16 cellular contexts compared by ENCODE assay signal in the genomic region with DNA sequence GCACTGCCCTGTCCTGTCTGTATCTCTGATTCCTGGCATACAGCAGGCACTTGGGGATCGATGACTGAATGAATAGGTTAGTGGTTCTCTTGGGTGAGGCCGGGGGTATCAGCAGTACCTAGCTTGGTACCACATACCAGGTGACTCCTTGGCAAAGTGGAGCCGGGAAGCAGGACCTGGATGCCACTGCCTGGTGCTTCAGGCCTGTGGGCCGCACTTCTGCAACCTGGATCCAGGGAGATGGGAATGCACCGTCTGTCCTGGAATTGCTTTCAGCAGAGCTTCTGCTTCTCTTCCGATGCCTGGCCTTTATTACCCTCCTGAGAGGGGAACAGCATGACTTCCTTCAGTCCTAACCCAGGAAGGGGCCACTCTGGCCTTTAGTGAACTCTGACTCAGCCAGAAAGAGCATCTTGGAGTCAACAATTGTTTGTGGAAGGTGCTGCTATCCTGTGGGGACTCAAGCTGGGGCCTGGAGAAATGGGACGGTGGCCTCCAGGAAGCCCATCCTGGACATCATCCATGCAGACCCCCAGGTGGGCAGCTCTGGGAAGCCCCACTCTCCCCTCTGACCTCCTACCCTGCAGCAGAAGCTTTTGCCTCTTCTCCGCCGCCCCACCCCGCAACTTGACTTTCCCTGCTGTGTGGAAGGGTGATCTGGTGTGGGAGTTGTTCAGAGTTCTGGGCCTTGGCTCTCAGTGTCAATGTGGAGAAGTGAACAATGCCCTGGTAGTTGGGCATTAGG. TPM values are rescaled to one million over a fixed set of nuclear protein-coding genes. Genes with fewer than 3 reads are reported as not detected.
A peak's percentile ranks its signal among the peaks of the same experiment; 100 is the strongest.
DNase-seq lines count a peak whose midpoint lies in the region; ATAC-seq, FAIRE-seq and TF ChIP-seq lines count a peak whose summit lies in the region.
"Had no signal": no experiment of that assay in that cellular context is flagged by ENCODE, and none has a peak within 500 bp of the region (broad histone marks: within the 10 kb centered on the region; RNA-seq: fewer than 3 reads in every experiment).

No MANE protein-coding gene starts in this region.

- peaks cover 19% of the 10 kb centered on the region for H3F3A ChIP-seq in MM.1S (ENCODE audit: insufficient read depth, low read length)

- peaks cover 93% of the 10 kb centered on the region for H3K79me2 ChIP-seq in MM.1S (ENCODE audit: low read length)

- peak overlapping the region; percentile 71 for H3K27ac Mint-ChIP-seq in activated T-helper 2 cell treated with anti-CD3 and anti-CD28 coated beads, Interferon-gamma antibody, Interleukin-2, Interleukin-4, amounts not matched to agents 10 μg/mL and 5 μg/mL and 100 μg/mL, durations not matched to agents 14 hours and 24 hours and 36 hours

- no peak for FAIRE-seq in GM19239 (lab: Jason Lieb, UNC)
- FAIRE-seq: D721Med had no signal

- H3K4me3 ChIP-seq in BLaER1 treated with 17β-estradiol and CSF1 and Interleukin-3, amounts not matched to agents 10 nM and 100 nM: peak overlapping the region in 1 of 10 experiments; percentile 9; a peak in 3 of 20 replicates
- H3K4me3 ChIP-seq in GM12865 (ENCODE audit: low read depth, low read length) (peak overlapping the region; percentile 36), mesodermal cell (ENCODE audit: extremely low read depth, insufficient read depth, low read length, poor library complexity, severe bottlenecking) (no peak overlapping the region), MM.1S (ENCODE audit: low read length) (no peak overlapping the region)

- peak overlapping the region; percentile 95 to 100 (median 99) for H3K4me2 ChIP-seq in BLaER1 treated with 17β-estradiol and CSF1 and Interleukin-3, amounts not matched to agents 10 nM and 100 nM
- no peak overlapping the region for H3K4me2 ChIP-seq in MM.1S (ENCODE audit: low read depth, low read length)

- H3K4me1 Mint-ChIP-seq in activated T-helper 2 cell treated with anti-CD3 and anti-CD28 coated beads, Interferon-gamma antibody, Interleukin-2, Interleukin-4, amounts not matched to agents 10 μg/mL and 5 μg/mL and 100 μg/mL, durations not matched to agents 14 hours and 24 hours and 36 hours (ENCODE audit: low read depth): peaks cover 81% of the 10 kb centered on the region

- H3K36me3 ChIP-seq in BLaER1 treated with 17β-estradiol and CSF1 and Interleukin-3, amounts not matched to agents 10 nM and 100 nM: no peaks in the 10 kb centered on the region
- no peaks in the 10 kb centered on the region for H3K36me3 ChIP-seq in mesodermal cell (ENCODE audit: control insufficient read depth, insufficient read depth, low read length)
- no peaks in the 10 kb centered on the region for H3K36me3 ChIP-seq in MM.1S (replicated peaks; ENCODE audit: insufficient read depth, low read length)

- no peaks in the 10 kb centered on the region for H3K9me3 ChIP-seq in BLaER1 treated with 17β-estradiol and CSF1 and Interleukin-3, amounts not matched to agents 10 nM and 100 nM (replicated peaks in 1 of 11)
- H3K9me3 ChIP-seq in mesodermal cell (ENCODE audit: control insufficient read depth, low read length) (no peaks in the 10 kb centered on the region), MM.1S (replicated peaks; ENCODE audit: insufficient read depth, low read length) (no peaks in the 10 kb centered on the region)

- TF ChIP-seq CTCF in GM12865 (IDR thresholded peaks at IDR 0.05; ENCODE audit: insufficient read depth, low read depth, low read length, missing control alignments) (no peak), MM.1S (IDR thresholded peaks at IDR 0.05; ENCODE audit: low read length) (no peak)

- H3K9me3 Mint-ChIP-seq in activated T-helper 2 cell treated with anti-CD3 and anti-CD28 coated beads, Interferon-gamma antibody, Interleukin-2, Interleukin-4, amounts not matched to agents 10 μg/mL and 5 μg/mL and 100 μg/mL, durations not matched to agents 14 hours and 24 hours and 36 hours: no peaks in the 10 kb centered on the region
- H3K9me3 Mint-ChIP-seq: neural crest cell had no signal

- ATAC-seq in GM18505 (IDR thresholded peaks at IDR 0.05; ENCODE audit: unreplicated experiment) (no peak), HG02885 (IDR thresholded peaks at IDR 0.05; ENCODE audit: poor library complexity, unreplicated experiment) (no peak)

- H3K9ac ChIP-seq in BLaER1 treated with 17β-estradiol and CSF1 and Interleukin-3, amounts not matched to agents 10 nM and 100 nM: peak overlapping the region in 9 of 11 experiments; percentile 24 to 86 (median 82); a peak in 16 of 22 replicates
- H3K9ac ChIP-seq in MM.1S (ENCODE audit: low read length): no peak overlapping the region

- H3K27ac ChIP-seq in BLaER1 treated with 17β-estradiol and CSF1 and Interleukin-3, amounts not matched to agents 10 nM and 100 nM: peak overlapping the region in 10 of 11 experiments; percentile 85 to 96 (median 92); a peak in 21 of 22 replicates
- H3K27ac ChIP-seq in mesodermal cell (ENCODE audit: low read depth, low read length, severe bottlenecking): peak overlapping the region; percentile 58
- no peak overlapping the region for H3K27ac ChIP-seq in MM.1S (ENCODE audit: low read length)

- H3K27me3 ChIP-seq in BLaER1 treated with 17β-estradiol and CSF1 and Interleukin-3, amounts not matched to agents 10 nM and 100 nM: no peaks in the 10 kb centered on the region
- no peaks in the 10 kb centered on the region for H3K27me3 ChIP-seq in MM.1S (replicated peaks; ENCODE audit: insufficient read depth, low read length)

- WGBS in mesodermal cell (ENCODE audit: insufficient coverage in 2 of 2), 2 experiments: 77 to 83% methylated on average over 5 to 6 of the region's 10 CpGs

- H3K9me2 ChIP-seq in MM.1S (replicated peaks; ENCODE audit: insufficient read depth, low read length): no peaks in the 10 kb centered on the region

- H3K27me3 Mint-ChIP-seq in activated T-helper 2 cell treated with anti-CD3 and anti-CD28 coated beads, Interferon-gamma antibody, Interleukin-2, Interleukin-4, amounts not matched to agents 10 μg/mL and 5 μg/mL and 100 μg/mL, durations not matched to agents 14 hours and 24 hours and 36 hours (ENCODE audit: low read depth): no peaks in the 10 kb centered on the region

- H3K36me3 Mint-ChIP-seq in activated T-helper 2 cell treated with anti-CD3 and anti-CD28 coated beads, Interferon-gamma antibody, Interleukin-2, Interleukin-4, amounts not matched to agents 10 μg/mL and 5 μg/mL and 100 μg/mL, durations not matched to agents 14 hours and 24 hours and 36 hours (ENCODE audit: low read depth): peaks cover 83% of the 10 kb centered on the region

- peaks cover 0 to 6% (median 0%) of the 10 kb centered on the region in 11 experiments; a peak in 1 of 22 replicates for H4K20me1 ChIP-seq in BLaER1 treated with 17β-estradiol and CSF1 and Interleukin-3, amounts not matched to agents 10 nM and 100 nM
- H4K20me1 ChIP-seq in MM.1S (ENCODE audit: insufficient read depth, low read length): no peaks in the 10 kb centered on the region

- H3K4me3 Mint-ChIP-seq in activated T-helper 2 cell treated with anti-CD3 and anti-CD28 coated beads, Interferon-gamma antibody, Interleukin-2, Interleukin-4, amounts not matched to agents 10 μg/mL and 5 μg/mL and 100 μg/mL, durations not matched to agents 14 hours and 24 hours and 36 hours (ENCODE audit: low read depth): peak overlapping the region; percentile 86
- H3K4me3 Mint-ChIP-seq: neural crest cell had no signal

- peaks cover 98 to 100% (median 99%) of the 10 kb centered on the region in 10 experiments for H3K4me1 ChIP-seq in BLaER1 treated with 17β-estradiol and CSF1 and Interleukin-3, amounts not matched to agents 10 nM and 100 nM
- H3K4me1 ChIP-seq in mesodermal cell (ENCODE audit: control insufficient read depth, insufficient read depth, low read length, poor library complexity, severe bottlenecking) (peaks cover 49% of the 10 kb centered on the region), MM.1S (ENCODE audit: low read length) (peaks cover 75% of the 10 kb centered on the region)

- no peak overlapping the region for H2AFZ ChIP-seq in MM.1S (ENCODE audit: low read length)

- DNase-seq in GM12865 (ENCODE audit: low read depth) (no peak), MM.1S (no peak), GM19239 (ENCODE audit: insufficient read length, low spot score) (no peak)
- DNase-seq in activated T-helper 2 cell treated with anti-CD3 and anti-CD28 coated beads, Interferon-gamma antibody, Interleukin-2, Interleukin-4, amounts not matched to agents 10 μg/mL and 5 μg/mL and 100 μg/mL, durations not matched to agents 14 hours and 24 hours and 36 hours (ENCODE audit: low spot score): no peak
- DNase-seq: activated effector memory CD4-positive, alpha-beta T cell treated with anti-CD3 and anti-CD28 coated beads, Interleukin-2, amount 50 U/mL, for 16 hours; foreskin melanocyte; GOT3; Karpas-422; kidney glomerular epithelial cell; OCI-M1 had no signal

- no peak for TF ChIP-seq POLR2A in GM18505 (IDR thresholded peaks at IDR 0.05; ENCODE audit: borderline replicate concordance, extremely low read depth, insufficient read depth, insufficient read length)

- intact Hi-C loops in activated T-helper 2 cell treated with anti-CD3 and anti-CD28 coated beads, Interferon-gamma antibody, Interleukin-2, Interleukin-4, amounts not matched to agents 10 μg/mL and 5 μg/mL and 100 μg/mL, durations not matched to agents 14 hours and 24 hours and 36 hours (cut with micrococcal nuclease): no loop called here

RNA-seq across cellular contexts. Expression of gene CD82, which starts 5.1 kb away (rescaled TPM):
- 397 and 425 TPM in 2 replicates for total RNA-seq in activated T-helper 2 cell treated with anti-CD3 and anti-CD28 coated beads, Interferon-gamma antibody, Interleukin-2, Interleukin-4, amounts not matched to agents 10 μg/mL and 5 μg/mL and 100 μg/mL, durations not matched to agents 14 hours and 24 hours and 36 hours
- 34.7 TPM for polyA plus RNA-seq in mesodermal cell (2013, experiment 1 of 2)
- polyA plus RNA-seq in mesodermal cell (2013, experiment 2 of 2): 36.0 TPM
